ENCODE assay signal across 8 cellular contexts in genomic region chr11:65524747-65525658, GRCh38. TPM values are rescaled to one million over a fixed set of nuclear protein-coding genes. Genes with fewer than 3 reads are reported as not detected.
DNase-seq lines count a peak whose midpoint lies in the region; ATAC-seq and TF ChIP-seq lines count a peak whose summit lies in the region.

Gene SCYL1 (plus strand): TSS chr11:65525083. CDS start chr11:65525154, 71 bp downstream.

- H3K9me3 Mint-ChIP-seq in activated naive CD8-positive, alpha-beta T cell treated with anti-CD3 and anti-CD28 coated beads for 36 hours = peaks cover 4% of the 10 kb centered on the region

- H3F3A ChIP-seq in SU-DHL-6 (ENCODE audit: insufficient read depth) = no peaks in the 10 kb centered on the region; the same call in 1 of the 2 replicates

- peak within 1 kb of the TSS; percentile 94 for H3K4me3 Mint-ChIP-seq in activated naive CD8-positive, alpha-beta T cell treated with anti-CD3 and anti-CD28 coated beads for 36 hours

- 1 to 2% methylated on average over 19 to 27 of the region's 87 CpGs for WGBS in thyroid gland, 2 donors

- H3K79me2 ChIP-seq in SU-DHL-6 (ENCODE audit: insufficient read depth, low read length) (peaks cover 5% of the 10 kb centered on the region; the same call in 1 of the 2 replicates), parathyroid adenoma (peaks cover 3% of the 10 kb centered on the region)

- DNase-seq in AG08396 (ENCODE audit: low spot score) (peak; percentile 98), HUDEP-2 (lab: John Stamatoyannopoulos, UW; ENCODE audit: unreplicated experiment in 76 of 76) (peak in 64 of 76 experiments; percentile 8 to 82 (median 60)), Right ventricle myocardium inferior (ENCODE audit: missing footprints) (peak; percentile 91), thyroid gland (peak; percentile 71 to 74)
- peak; percentile 76 for DNase-seq in activated naive CD8-positive, alpha-beta T cell treated with anti-CD3 and anti-CD28 coated beads for 36 hours

- H3K9me3 ChIP-seq in SU-DHL-6 (ENCODE audit: insufficient read depth, low read length) (no peaks in the 10 kb centered on the region), parathyroid adenoma (ENCODE audit: control insufficient read depth, low read length) (no peaks in the 10 kb centered on the region), thyroid gland (no peaks in the 10 kb centered on the region)

- H3K27ac Mint-ChIP-seq in activated naive CD8-positive, alpha-beta T cell treated with anti-CD3 and anti-CD28 coated beads for 36 hours = peak within 1 kb of the TSS; percentile 87

- ATAC-seq in GM19023 (IDR thresholded peaks at IDR 0.05; ENCODE audit: unreplicated experiment) (peak; percentile 62), Right ventricle myocardium inferior (peak; percentile 93)

- H2AFZ ChIP-seq in SU-DHL-6 (ENCODE audit: low read depth, low read length, severe bottlenecking) = peak within 1 kb of the TSS; percentile 81
- peak within 1 kb of the TSS; percentile 70 for H2AFZ ChIP-seq in parathyroid adenoma

- peak in 1 of 2 donors; percentile 52 for TF ChIP-seq POLR2A in thyroid gland (IDR thresholded peaks at IDR 0.05)

- H3K36me3 ChIP-seq in SU-DHL-6 (ENCODE audit: low read length) (no peaks in the 10 kb centered on the region), parathyroid adenoma (ENCODE audit: control insufficient read depth, insufficient read depth, low read length) (no peaks in the 10 kb centered on the region), thyroid gland (peaks cover 12% of the 10 kb centered on the region in 2 donors)

- H4K20me1 ChIP-seq in SU-DHL-6 (ENCODE audit: low read depth, low read length) = no peaks in the 10 kb centered on the region

- H3K4me1 ChIP-seq in parathyroid adenoma (peaks cover 23% of the 10 kb centered on the region), thyroid gland (peaks cover 32 to 39% of the 10 kb centered on the region in 2 donors)

- H3K9ac ChIP-seq in SU-DHL-6 (ENCODE audit: low read length) = peak within 1 kb of the TSS; percentile 90
- peak within 1 kb of the TSS; percentile 84 for H3K9ac ChIP-seq in parathyroid adenoma

- H3K27ac ChIP-seq in SU-DHL-6 (ENCODE audit: low read depth, low read length) (peak within 1 kb of the TSS; percentile 40; the same call in 1 of the 2 replicates), parathyroid adenoma (peak within 1 kb of the TSS; percentile 96), thyroid gland (peak within 1 kb of the TSS; percentile 81 to 89 (median 86))

- intact Hi-C loops in Right ventricle myocardium inferior (cut with DNase I) = no loop called here
- intact Hi-C loops in thyroid gland (cut with DNase I) = loop anchor here (10.0 kb wide), 1 partner anchor 240 kb away; no protein-coding TSS in a partner anchor

- TF ChIP-seq CTCF in SU-DHL-6 (IDR thresholded peaks at IDR 0.05; ENCODE audit: insufficient read depth, low read length, poor library complexity, severe bottlenecking) (no peak), parathyroid adenoma (IDR thresholded peaks at IDR 0.05) (no peak), thyroid gland (IDR thresholded peaks at IDR 0.05) (no peak)

- no peaks in the 10 kb centered on the region for H3K9me2 ChIP-seq in SU-DHL-6 (replicated peaks; ENCODE audit: insufficient read depth, low read length)

- H3K36me3 Mint-ChIP-seq in activated naive CD8-positive, alpha-beta T cell treated with anti-CD3 and anti-CD28 coated beads for 36 hours = peaks cover 18% of the 10 kb centered on the region

- H3K4me1 Mint-ChIP-seq in activated naive CD8-positive, alpha-beta T cell treated with anti-CD3 and anti-CD28 coated beads for 36 hours = peaks cover 46% of the 10 kb centered on the region

- no peaks in the 10 kb centered on the region for H3K27me3 Mint-ChIP-seq in activated naive CD8-positive, alpha-beta T cell treated with anti-CD3 and anti-CD28 coated beads for 36 hours

- H3K27me3 ChIP-seq in SU-DHL-6 (ENCODE audit: low read length) (no peaks in the 10 kb centered on the region), parathyroid adenoma (ENCODE audit: control insufficient read depth, insufficient read depth, low read length) (no peaks in the 10 kb centered on the region), thyroid gland (no peaks in the 10 kb centered on the region)

- H3K4me2 ChIP-seq in SU-DHL-6 (ENCODE audit: low read depth, low read length, poor library complexity, severe bottlenecking) (peak within 1 kb of the TSS; percentile 89), parathyroid adenoma (ENCODE audit: low read length) (peak within 1 kb of the TSS; percentile 77)

- H3K4me3 ChIP-seq in SU-DHL-6 (ENCODE audit: insufficient read depth, low read length, poor library complexity, severe bottlenecking) (peak within 1 kb of the TSS; percentile 96), parathyroid adenoma (ENCODE audit: low read depth, low read length) (peak within 1 kb of the TSS; percentile 79), thyroid gland (replicated peaks in 1 of 3) (peak within 1 kb of the TSS; percentile 96 to 99 (median 99))

RNA-seq across cellular contexts. Expression of gene SCYL1, which starts in this region (rescaled TPM):
- 10 to 100 TPM; 70.5 to 80.3 TPM for total RNA-seq in activated naive CD8-positive, alpha-beta T cell treated with anti-CD3 and anti-CD28 coated beads for 36 hours
- total RNA-seq in Right ventricle myocardium inferior = 55.6 TPM
- total RNA-seq in thyroid gland = 100 to 1,000 TPM in 3 of 4 donors, 10 to 100 TPM in 1; 99.8 to 122 (median 116) TPM

Comparison
In these comparisons a context has a peak if more than half of its experiments do, and no peak if none do; other contexts are left out.
1. Peak in every context shown above with its lines: DNase-seq, ATAC-seq, H3K4me3 ChIP-seq and H3K27ac ChIP-seq.
2. H3K27ac ChIP-seq: peak in every context shown above with its lines; median percentile 96 in parathyroid adenoma; 86 in thyroid gland; 40 in SU-DHL-6.